ENCODE assay signal across 1 cellular context in genomic region chr14:92039720-92040430, GRCh38.
TF ChIP-seq lines count a peak whose summit lies in the region.

TSS of gene TRIP11 (minus strand) at chr14:92040059. CDS start at chr14:92039685, 374 bp downstream.

TF ChIP-seq in K562, 482 proteins besides CTCF, POLR2A, EP300 and RAD21 (continued from another document and continues in another):
- no peak for TF ChIP-seq ZNF280A (IDR thresholded peaks at IDR 0.05; ENCODE audit: low read depth, partially characterized antibody)
- TF ChIP-seq ZNF12 (CRISPR knock-in tag; IDR thresholded peaks at IDR 0.05): no peak
- TF ChIP-seq MCM3 (IDR thresholded peaks at IDR 0.05): no peak
- no peak for TF ChIP-seq HDGF (IDR thresholded peaks at IDR 0.05)
- TF ChIP-seq GABPA (tag; conservative IDR thresholded peaks at IDR 0.05; ENCODE audit: low read depth): peak; percentile 84
- no peak for TF ChIP-seq NFXL1 (CRISPR knock-in tag; IDR thresholded peaks at IDR 0.05)
- no peak for TF ChIP-seq XRCC4 (IDR thresholded peaks at IDR 0.05; ENCODE audit: extremely low read depth, insufficient read depth, insufficient read length)
- 0 out of 2 replicates have a peak, but pooled peaks have one; percentile 19 for TF ChIP-seq ZNF384 (IDR thresholded peaks at IDR 0.05; ENCODE audit: low read depth, low read length)
- TF ChIP-seq ZBTB7A (IDR thresholded peaks at IDR 0.05; ENCODE audit: borderline replicate concordance, control insufficient read depth, low read depth, low read length): no peak
- no peak for TF ChIP-seq ZNF121 (CRISPR knock-in tag; conservative IDR thresholded peaks at IDR 0.05)
- peak; percentile 76; the same call in 1 of the 2 replicates for TF ChIP-seq E2F4 (CRISPR knock-in tag; IDR thresholded peaks at IDR 0.05; ENCODE audit: low read depth)
- no peak for TF ChIP-seq KHSRP (IDR thresholded peaks at IDR 0.05)
- TF ChIP-seq ZNF124 (CRISPR knock-in tag; IDR thresholded peaks at IDR 0.05): no peak
- no peak; a peak in 1 of 4 replicates for TF ChIP-seq ZMIZ1 (IDR thresholded peaks at IDR 0.05; ENCODE audit: low read depth in 2 of 2, low read length in 2 of 2)
- TF ChIP-seq TRIM24 (IDR thresholded peaks at IDR 0.05): no peak
- TF ChIP-seq BDP1 (IDR thresholded peaks at IDR 0.05; ENCODE audit: insufficient read depth, insufficient read length): no peak
- TF ChIP-seq JUNB (CRISPR knock-in tag; conservative IDR thresholded peaks at IDR 0.05): no peak
- TF ChIP-seq POLR2AphosphoS5 (IDR thresholded peaks at IDR 0.05; ENCODE audit: control insufficient read depth, insufficient read depth, low read depth, low read length): peak; percentile 75
- no peak for TF ChIP-seq THRA (IDR thresholded peaks at IDR 0.05)
- TF ChIP-seq EZH2 (IDR thresholded peaks at IDR 0.05; ENCODE audit: borderline replicate concordance, low read depth, low read length): no peak
- peak; percentile 80 for TF ChIP-seq MAX (CRISPR knock-in tag; IDR thresholded peaks at IDR 0.05)
- no peak for TF ChIP-seq SNRNP70 (optimal IDR thresholded peaks at IDR 0.05; ENCODE audit: low read depth, low read length)
- TF ChIP-seq KLF10 (CRISPR knock-in tag; IDR thresholded peaks at IDR 0.05): no peak
- no peak for TF ChIP-seq FOXK1 (CRISPR knock-in tag; IDR thresholded peaks at IDR 0.05; ENCODE audit: borderline replicate concordance)
- no peak for TF ChIP-seq ZNF518B (CRISPR knock-in tag; IDR thresholded peaks at IDR 0.05)
- TF ChIP-seq ZBTB9 (CRISPR knock-in tag; IDR thresholded peaks at IDR 0.05): no peak
- TF ChIP-seq NR2F6 (CRISPR knock-in tag; IDR thresholded peaks at IDR 0.05): no peak
- TF ChIP-seq ZBTB49 (CRISPR knock-in tag; IDR thresholded peaks at IDR 0.05; ENCODE audit: borderline replicate concordance): no peak
- 0 out of 2 replicates have a peak, but pooled peaks have one; percentile 38 for TF ChIP-seq ZBTB40 (IDR thresholded peaks at IDR 0.05)
- TF ChIP-seq ZBTB40 (CRISPR knock-in tag; IDR thresholded peaks at IDR 0.05): no peak
- no peak for TF ChIP-seq XRCC3 (IDR thresholded peaks at IDR 0.05)
- no peak for TF ChIP-seq HEY1 (CRISPR knock-in tag; IDR thresholded peaks at IDR 0.05; ENCODE audit: borderline replicate concordance)
- TF ChIP-seq NCOA4 (IDR thresholded peaks at IDR 0.05; ENCODE audit: partially characterized antibody): no peak
